10 cellular contexts compared by ENCODE assay signal in the genomic region with DNA sequence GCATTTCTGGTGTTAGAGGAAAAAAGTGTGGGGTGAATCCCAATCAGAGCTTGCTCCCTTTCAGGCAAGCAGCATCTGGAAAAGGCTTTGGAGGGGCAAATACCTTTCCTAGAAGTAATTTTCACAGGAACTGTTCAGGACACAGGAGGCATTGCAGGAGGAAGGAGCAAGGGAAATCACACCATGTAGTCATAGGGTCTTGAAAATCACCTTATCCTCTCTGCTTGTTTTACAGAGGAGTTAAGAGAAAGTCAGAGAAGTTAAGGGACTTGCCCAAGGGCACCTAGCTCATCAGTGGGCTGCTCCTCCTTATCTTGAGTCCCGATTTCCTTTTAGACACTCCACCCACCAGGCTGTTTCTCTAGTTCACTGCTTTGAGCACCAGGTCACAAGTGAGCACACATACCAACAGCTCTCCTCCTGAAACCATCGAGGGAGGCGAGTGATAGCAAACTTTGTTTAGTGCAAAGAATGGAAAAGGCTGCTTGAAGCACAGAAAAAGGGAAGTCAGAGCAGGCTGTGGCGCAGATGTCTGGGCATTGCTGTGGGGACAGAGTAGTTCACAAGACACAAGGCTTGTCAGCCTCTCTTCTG.
DNase-seq lines count a peak whose midpoint lies in the region; ATAC-seq and TF ChIP-seq lines count a peak whose summit lies in the region.
"Had no signal": no experiment of that assay in that cellular context is flagged by ENCODE, and none has a peak within 500 bp of the region (broad histone marks: within the 10 kb centered on the region; RNA-seq: fewer than 3 reads in every experiment).

No MANE protein-coding gene starts in this region.

- TF ChIP-seq CTCF in left lung (IDR thresholded peaks at IDR 0.05) = no peak
- TF ChIP-seq CTCF in chondrocyte (IDR thresholded peaks at IDR 0.05) = no peak

- H3K4me1 Mint-ChIP-seq in chondrocyte (ENCODE audit: low read depth) = no peaks in the 10 kb centered on the region

- H3K36me3 Mint-ChIP-seq in chondrocyte (ENCODE audit: low read depth) = no peaks in the 10 kb centered on the region

- H3K4me1 ChIP-seq in left lung = peaks cover 0 to 54% of the 10 kb centered on the region in 2 donors
- H3K4me1 ChIP-seq: tibial nerve had no signal

- H3K27ac ChIP-seq in left lung = peak overlapping the region in 1 of 2 donors; percentile 46
- H3K27ac ChIP-seq: cardiac muscle cell had no signal

- no peaks in the 10 kb centered on the region for H3K36me3 ChIP-seq in left lung
- H3K36me3 ChIP-seq: cardiac muscle cell, tibial nerve had no signal

- no peaks in the 10 kb centered on the region for H3K27me3 ChIP-seq in left lung
- H3K27me3 ChIP-seq: cardiac muscle cell, tibial nerve had no signal

- H3K27me3 Mint-ChIP-seq in chondrocyte (ENCODE audit: low read depth) = no peaks in the 10 kb centered on the region

- no peak overlapping the region for H3K4me3 ChIP-seq in left lung
- H3K4me3 ChIP-seq: cardiac muscle cell, tibial nerve had no signal

- ATAC-seq in GM18858 (IDR thresholded peaks at IDR 0.05; ENCODE audit: unreplicated experiment) = peak; percentile 38
- peak; percentile 60 for ATAC-seq in GM21723 (IDR thresholded peaks at IDR 0.05; ENCODE audit: unreplicated experiment)
- ATAC-seq in left lung = peak; percentile 43

- H3K9me3 ChIP-seq in left lung = peaks cover 0 to 6% of the 10 kb centered on the region in 2 donors

- H3K9me3 Mint-ChIP-seq in chondrocyte (ENCODE audit: low read depth) = peaks cover 20% of the 10 kb centered on the region

- H3K27ac Mint-ChIP-seq in chondrocyte (ENCODE audit: unreplicated experiment) = no peak overlapping the region

- DNase-seq in Kasumi-1 (lab: John Stamatoyannopoulos, UW) (peak; percentile 88 to 95), left lung (peak in 1 of 2 donors; percentile 53), NCI-H2227 (lab: John Stamatoyannopoulos, UW; ENCODE audit: unreplicated experiment) (no peak), chondrocyte (ENCODE audit: low spot score) (no peak), cerebellar nuclear complex (lab: John Stamatoyannopoulos, UW) (no peak), NCI-H2171 (lab: John Stamatoyannopoulos, UW) (no peak)

- intact Hi-C loops in left lung (cut with DNase I) = no loop called here

- no peak overlapping the region for H3K4me3 Mint-ChIP-seq in chondrocyte (ENCODE audit: unreplicated experiment)

Comparison
In these comparisons a context has a peak if more than half of its experiments do, and no peak if none do; other contexts are left out.
1. DNase-seq: peak in Kasumi-1 (2 of 2); none in NCI-H2227 (single experiment), chondrocyte (single experiment), cerebellar nuclear complex (0 of 2) and NCI-H2171 (single experiment).
2. Peak in every context shown above with its lines, with median percentiles within 50 percentile points of each other: ATAC-seq.